Comparison of ENCODE assay signal across 16 cellular contexts in genomic region chr2:71603311-71603794, GRCh38.
DNase-seq lines count a peak whose midpoint lies in the region; ATAC-seq and TF ChIP-seq lines count a peak whose summit lies in the region.
"Had no signal": no experiment of that assay in that cellular context is flagged by ENCODE, and none has a peak within 500 bp of the region (broad histone marks: within the 10 kb centered on the region; RNA-seq: fewer than 3 reads in every experiment).

No MANE protein-coding gene starts in this region.

- no peaks in the 10 kb centered on the region for H3K9me3 ChIP-seq in psoas muscle

- no peak overlapping the region for H3K27ac ChIP-seq in psoas muscle
- H3K27ac ChIP-seq: SK-N-MC had no signal

- 48 to 61% (median 56%) methylated on average over 13 of the region's 13 CpGs for WGBS in psoas muscle, 3 donors

- no peak overlapping the region for H3K4me3 Mint-ChIP-seq in activated CD8-positive, alpha-beta T cell treated with anti-CD3 and anti-CD28 coated beads for 36 hours
- H3K4me3 Mint-ChIP-seq: CD8-positive, alpha-beta memory T cell had no signal

- CTCF ChIA-PET in activated CD8-positive, alpha-beta T cell treated with anti-CD3 and anti-CD28 coated beads for 36 hours (lab: Charles Lee): interaction anchor here (1.6 to 2.0 kb wide), 2 partner anchors 12 to 57 kb away, joined by 3 to 4 read pairs; no protein-coding TSS in a partner anchor

- no peaks in the 10 kb centered on the region for H3K9me3 Mint-ChIP-seq in activated CD8-positive, alpha-beta T cell treated with anti-CD3 and anti-CD28 coated beads for 36 hours

- DNase-seq in GM03348 (ENCODE audit: low spot score) (peak; percentile 52), left ventricle myocardium superior (peak; percentile 37), psoas muscle (peak; percentile 34 to 50), NOMO-1 treated with dmso at 0.1 percent for 144 hours (lab: John Stamatoyannopoulos, UW; ENCODE audit: unreplicated experiment) (no peak), inferior parietal cortex (ENCODE audit: extremely low spot score) (no peak), RPMI8226 (no peak)
- peak; percentile 25 for DNase-seq in activated CD8-positive, alpha-beta T cell treated with anti-CD3 and anti-CD28 coated beads for 36 hours
- no peak for DNase-seq in activated CD8-positive, alpha-beta memory T cell treated with anti-CD3 and anti-CD28 coated beads, Interleukin-2, amount 50 U/mL, for 48 hours
- DNase-seq: erythroblast, midbrain, NCI-H1694, NCI-H69, retina had no signal

- POLR2A ChIA-PET in activated CD8-positive, alpha-beta T cell treated with anti-CD3 and anti-CD28 coated beads for 36 hours (lab: Charles Lee): no interaction called here

- H3K4me3 ChIP-seq in psoas muscle: no peak overlapping the region
- H3K4me3 ChIP-seq: K562, SK-N-MC had no signal

- H3K36me3 Mint-ChIP-seq in activated CD8-positive, alpha-beta T cell treated with anti-CD3 and anti-CD28 coated beads for 36 hours (ENCODE audit: low read depth): no peaks in the 10 kb centered on the region

- no peak for TF ChIP-seq CTCF in activated CD8-positive, alpha-beta T cell treated with anti-CD3 and anti-CD28 coated beads for 36 hours (IDR thresholded peaks at IDR 0.05)
- no peak for TF ChIP-seq CTCF in psoas muscle (IDR thresholded peaks at IDR 0.05)

- no peaks in the 10 kb centered on the region for H3K27me3 ChIP-seq in psoas muscle (ENCODE audit: insufficient read depth in 3 of 3, low read length in 2 of 3)

- peaks cover 9% of the 10 kb centered on the region for H3K27me3 Mint-ChIP-seq in activated CD8-positive, alpha-beta T cell treated with anti-CD3 and anti-CD28 coated beads for 36 hours

- peaks cover 3 to 86% of the 10 kb centered on the region in 2 donors for H3K36me3 ChIP-seq in psoas muscle (ENCODE audit: insufficient read depth in 1 of 2, low read depth in 1 of 2)

- intact Hi-C loops in activated CD8-positive, alpha-beta T cell treated with anti-CD3 and anti-CD28 coated beads for 36 hours (cut with micrococcal nuclease): no loop called here
- intact Hi-C loops in left ventricle myocardium superior (cut with micrococcal nuclease): no loop called here
- intact Hi-C loops in psoas muscle (cut with DNase I): loop anchor here in 1 of 2 donors (10.0 kb wide), 1 partner anchor 191 kb away; no protein-coding TSS in a partner anchor

- peaks cover 3% of the 10 kb centered on the region for H3K4me1 ChIP-seq in psoas muscle

- H3K27ac Mint-ChIP-seq in activated CD8-positive, alpha-beta T cell treated with anti-CD3 and anti-CD28 coated beads for 36 hours: peak overlapping the region; percentile 22

- peaks cover 10% of the 10 kb centered on the region for H3K4me1 Mint-ChIP-seq in activated CD8-positive, alpha-beta T cell treated with anti-CD3 and anti-CD28 coated beads for 36 hours (ENCODE audit: low read depth)

- ATAC-seq in activated CD8-positive, alpha-beta T cell treated with anti-CD3 and anti-CD28 coated beads for 36 hours: peak; percentile 56
- peak; percentile 32 for ATAC-seq in left ventricle myocardium superior
- no peak for ATAC-seq in psoas muscle
- ATAC-seq: K562 had no signal

Comparison
In these comparisons a context has a peak if more than half of its experiments do, and no peak if none do; other contexts are left out.
1. DNase-seq: peak in GM03348 (single experiment), activated CD8-positive, alpha-beta T cell treated with anti-CD3 and anti-CD28 coated beads for 36 hours (single experiment), left ventricle myocardium superior (single experiment) and psoas muscle (2 of 2); none in NOMO-1 treated with dmso at 0.1 percent for 144 hours (single experiment), activated CD8-positive, alpha-beta memory T cell treated with anti-CD3 and anti-CD28 coated beads, Interleukin-2, amount 50 U/mL, for 48 hours (single experiment), inferior parietal cortex (single experiment) and RPMI8226 (single experiment).
2. ATAC-seq: peak in activated CD8-positive, alpha-beta T cell treated with anti-CD3 and anti-CD28 coated beads for 36 hours (single experiment) and left ventricle myocardium superior (single experiment); none in psoas muscle (0 of 4).